9 cellular contexts compared by ENCODE assay signal in the genomic region with DNA sequence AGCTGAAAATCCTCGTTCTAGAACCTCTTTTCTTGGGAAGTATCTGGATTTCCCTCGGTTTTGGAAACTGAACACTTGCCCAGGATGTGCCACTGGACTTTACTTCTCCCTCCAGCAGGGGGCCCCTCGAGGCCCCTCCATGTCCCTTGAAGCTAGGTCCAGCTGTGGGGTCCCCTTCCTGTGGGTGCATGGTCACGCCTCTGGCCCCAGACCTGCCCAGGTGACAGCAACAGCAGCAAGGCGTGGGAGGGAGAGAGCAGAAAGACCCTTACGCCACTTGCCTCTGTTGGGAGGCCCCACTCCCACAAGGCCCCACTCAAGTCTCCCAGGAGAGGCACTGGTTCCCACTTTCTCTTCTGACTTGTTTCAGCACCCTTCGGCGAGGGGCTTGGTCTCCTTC. TPM values are rescaled to one million over a fixed set of nuclear protein-coding genes. Genes with fewer than 3 reads are reported as not detected.
DNase-seq lines count a peak whose midpoint lies in the region; TF ChIP-seq lines count a peak whose summit lies in the region.
"Had no signal": no experiment of that assay in that cellular context is flagged by ENCODE, and none has a peak within 500 bp of the region (broad histone marks: within the 10 kb centered on the region; RNA-seq: fewer than 3 reads in every experiment).

No MANE protein-coding gene starts in this region.

- no peaks in the 10 kb centered on the region for H3K9me3 ChIP-seq in ectodermal cell (ENCODE audit: control insufficient read depth, low read length)
- H3K9me3 ChIP-seq in prostate gland, result no peaks in the 10 kb centered on the region

- TF ChIP-seq POLR2A in prostate gland (IDR thresholded peaks at IDR 0.05), result no peak

- TF ChIP-seq CTCF in LNCAP (IDR thresholded peaks at IDR 0.05) (peak; percentile 56), prostate gland (IDR thresholded peaks at IDR 0.05) (peak in 2 of 4 experiments; percentile 28 to 33)

- peaks cover 27% of the 10 kb centered on the region for H3K4me1 ChIP-seq in ectodermal cell (ENCODE audit: control insufficient read depth, insufficient read depth, low read length)
- H3K4me1 ChIP-seq in prostate gland (replicated peaks), result peaks cover 17% of the 10 kb centered on the region

- H3K36me3 ChIP-seq in ectodermal cell (ENCODE audit: control insufficient read depth, insufficient read depth, low read length) (no peaks in the 10 kb centered on the region), prostate gland (no peaks in the 10 kb centered on the region)

- no peaks in the 10 kb centered on the region for H3K27me3 ChIP-seq in ectodermal cell (ENCODE audit: control insufficient read depth, insufficient read depth, low read length, poor library complexity, severe bottlenecking)
- H3K27me3 ChIP-seq in prostate gland (replicated peaks; ENCODE audit: insufficient read depth), result no peaks in the 10 kb centered on the region

- intact Hi-C loops in prostate gland (cut with DNase I), result no loop called here

- DNase-seq in EL, result peak; percentile 37
- DNase-seq in prostate gland (ENCODE audit: low spot score), result no peak
- DNase-seq in NCI-H510A treated with DMSO at 0.1 percent for 48 hours (lab: John Stamatoyannopoulos, UW), result no peak
- DNase-seq in activated naive CD4-positive, alpha-beta T cell treated with anti-CD3 and anti-CD28 coated beads, Interleukin-2, amount 50 U/mL, for 16 hours, result no peak
- no peak for DNase-seq in dedifferentiated amniotic fluid mesenchymal stem cell (ENCODE audit: extremely low spot score)
- no peak for DNase-seq in stimulated activated naive CD4-positive, alpha-beta T cell (lab: John Stamatoyannopoulos, UW)
- DNase-seq: T-helper 17 cell had no signal

- H3K27ac ChIP-seq in ectodermal cell (ENCODE audit: insufficient read depth, low read depth, low read length, poor library complexity, severe bottlenecking), result no peak overlapping the region
- peak overlapping the region; percentile 94 to 96 for H3K27ac ChIP-seq in prostate gland

- H3K4me3 ChIP-seq in ectodermal cell (ENCODE audit: insufficient read depth, low read depth, low read length) (peak overlapping the region; percentile 4), prostate gland (no peak overlapping the region)

- 87 to 92% methylated on average over 8 of the region's 8 CpGs for WGBS in ectodermal cell, 2 experiments
- WGBS in prostate gland, result 61% methylated on average over 8 of the region's 8 CpGs

RNA-seq across cellular contexts. Expression of a gene that starts 3.1 kb away (rescaled TPM):
- polyA plus RNA-seq in ectodermal cell (2013, experiment 1 of 4), result 112 TPM
- 150 TPM for polyA plus RNA-seq in ectodermal cell (2013, experiment 2 of 4)
- polyA plus RNA-seq in ectodermal cell (2013, experiment 3 of 4), result 101 TPM
- 125 TPM for polyA plus RNA-seq in ectodermal cell (2013, experiment 4 of 4)
- total RNA-seq in prostate gland, result 100 to 1,000 TPM; 147 to 169 TPM

RNA-seq across cellular contexts. Expression of a gene that starts 20.0 kb away (rescaled TPM):
- not detected for polyA plus RNA-seq in ectodermal cell (2013, experiment 1 of 4)
- polyA plus RNA-seq in ectodermal cell (2013, experiment 2 of 4), result not detected
- polyA plus RNA-seq in ectodermal cell (2013, experiment 3 of 4), result not detected
- not detected for polyA plus RNA-seq in ectodermal cell (2013, experiment 4 of 4)
- under 1 TPM in 1 of 2 donors, not detected in 1; 0.51 TPM for total RNA-seq in prostate gland
- total RNA-seq: T-helper 17 cell had no signal
